ENCODE assay signal across 15 cellular contexts in genomic region chr20:33298391-33298790, GRCh38. TPM values are rescaled to one million over a fixed set of nuclear protein-coding genes. Genes with fewer than 3 reads are reported as not detected.
"Had no signal": no experiment of that assay in that cellular context is flagged by ENCODE, and none has a peak within 500 bp of the region (broad histone marks: within the 10 kb centered on the region; RNA-seq: fewer than 3 reads in every experiment).

No MANE protein-coding gene starts in this region.

- H3K27ac ChIP-seq: cardiac muscle cell, gastrocnemius medialis, heart right ventricle, left lung, psoas muscle, sigmoid colon, testis, upper lobe of right lung, VCaP had no signal

- H3K4me1 Mint-ChIP-seq: activated CD4-positive, alpha-beta T cell treated with anti-CD3 and anti-CD28 coated beads for 36 hours; nephron progenitor cell had no signal

- H3K9me3 ChIP-seq: gastrocnemius medialis, heart right ventricle, left lung, psoas muscle, sigmoid colon, testis, upper lobe of right lung had no signal

- H3K4me3 Mint-ChIP-seq: activated CD4-positive, alpha-beta T cell treated with anti-CD3 and anti-CD28 coated beads for 36 hours; activated naive CD4-positive, alpha-beta T cell treated with anti-CD3 and anti-CD28 coated beads for 36 hours; nephron progenitor cell; stimulated activated naive CD8-positive, alpha-beta T cell treated with anti-CD3 and anti-CD28 coated beads, Interleukin-15, Interleukin-2, amounts not matched to agents 100 ng/mL and 50 ng/mL, for 24 hours had no signal

- H3K4me1 ChIP-seq: gastrocnemius medialis, psoas muscle, testis, upper lobe of right lung had no signal

- H3K4me3 ChIP-seq: cardiac muscle cell, gastrocnemius medialis, heart right ventricle, left lung, psoas muscle, sigmoid colon, upper lobe of right lung had no signal

- FAIRE-seq: keratinocyte had no signal

- H3K27ac Mint-ChIP-seq: activated CD4-positive, alpha-beta T cell treated with anti-CD3 and anti-CD28 coated beads for 36 hours; activated naive CD4-positive, alpha-beta T cell treated with anti-CD3 and anti-CD28 coated beads for 36 hours; nephron progenitor cell; stimulated activated naive CD8-positive, alpha-beta T cell treated with anti-CD3 and anti-CD28 coated beads, Interleukin-15, Interleukin-2, amounts not matched to agents 100 ng/mL and 50 ng/mL, for 24 hours had no signal

RNA-seq across cellular contexts. Expression of gene BPIFB1, which starts 15.4 kb away (rescaled TPM):
- total RNA-seq: activated CD4-positive, alpha-beta T cell treated with anti-CD3 and anti-CD28 coated beads for 36 hours; activated naive CD4-positive, alpha-beta T cell treated with anti-CD3 and anti-CD28 coated beads for 36 hours; cardiac muscle cell; gastrocnemius medialis; heart right ventricle; omental fat pad; psoas muscle; sigmoid colon had no signal
- polyA plus RNA-seq: cardiac muscle cell, keratinocyte, sigmoid colon had no signal
